17 cellular contexts compared by ENCODE assay signal in genomic region chr16:27113341-27113841, GRCh38. TPM values are rescaled to one million over a fixed set of nuclear protein-coding genes. Genes with fewer than 3 reads are reported as not detected.
DNase-seq lines count a peak whose midpoint lies in the region; ATAC-seq, FAIRE-seq and TF ChIP-seq lines count a peak whose summit lies in the region.
"Had no signal": no experiment of that assay in that cellular context is flagged by ENCODE, and none has a peak within 500 bp of the region (broad histone marks: within the 10 kb centered on the region; RNA-seq: fewer than 3 reads in every experiment).

No MANE protein-coding gene starts in this region.

- TF ChIP-seq POLR2A in H1 (IDR thresholded peaks at IDR 0.05; ENCODE audit: control extremely low read depth in 1 of 2, low read depth in 2 of 2, low read length in 2 of 2) (no peak), esophagus squamous epithelium (IDR thresholded peaks at IDR 0.05) (no peak)

- DNase-seq in GM12865 (ENCODE audit: low read depth) (peak; percentile 51), H1 (ENCODE audit: low read depth in 1 of 2, low spot score in 2 of 2) (no peak), ascending aorta (ENCODE audit: low spot score in 2 of 2) (no peak), esophagus squamous epithelium (lab: John Stamatoyannopoulos, UW) (no peak)
- no peak for DNase-seq in activated T-helper 2 cell treated with anti-CD3 and anti-CD28 coated beads, Interferon-gamma antibody, Interleukin-2, Interleukin-4, amounts not matched to agents 10 μg/mL and 5 μg/mL and 100 μg/mL, durations not matched to agents 14 hours and 24 hours and 36 hours (ENCODE audit: low spot score)
- DNase-seq: activated CD4-positive, alpha-beta T cell treated with anti-CD3 and anti-CD28 coated beads for 4 hours; activated naive CD4-positive, alpha-beta T cell treated with Interleukin-2 at 50 U/mL for 16 hours; AML-193; NCI-H1092; NCI-H526 treated with DMSO at 0.1 percent for 48 hours; SK-N-SH had no signal

- no peak overlapping the region for H2BK120ac ChIP-seq in H1 (replicated peaks; ENCODE audit: low read depth, low read length)

- H3K4me1 Mint-ChIP-seq in activated T-helper 2 cell treated with anti-CD3 and anti-CD28 coated beads, Interferon-gamma antibody, Interleukin-2, Interleukin-4, amounts not matched to agents 10 μg/mL and 5 μg/mL and 100 μg/mL, durations not matched to agents 14 hours and 24 hours and 36 hours (ENCODE audit: low read depth): peaks cover 4% of the 10 kb centered on the region

- H3K36me3 ChIP-seq in H1 (ENCODE audit: control insufficient read depth in 2 of 4, insufficient read depth in 4 of 4, low read length in 3 of 4): no peaks in the 10 kb centered on the region
- no peaks in the 10 kb centered on the region for H3K36me3 ChIP-seq in ascending aorta
- H3K36me3 ChIP-seq in esophagus squamous epithelium: no peaks in the 10 kb centered on the region
- H3K36me3 ChIP-seq: right atrium auricular region, upper lobe of left lung had no signal

- H3K56ac ChIP-seq in H1 (replicated peaks; ENCODE audit: insufficient read length, low read depth, low read length): no peak overlapping the region

- no peaks in the 10 kb centered on the region for H4K20me1 ChIP-seq in H1 (replicated peaks in 1 of 2; ENCODE audit: control insufficient read depth in 1 of 2, insufficient read depth in 2 of 2, low read length in 2 of 2)

- FAIRE-seq in H1 (lab: Jason Lieb, UNC): no peak

- H3K27ac ChIP-seq in H1 (ENCODE audit: low read depth, low read length): no peak overlapping the region
- H3K27ac ChIP-seq in ascending aorta: no peak overlapping the region
- no peak overlapping the region for H3K27ac ChIP-seq in esophagus squamous epithelium
- H3K27ac ChIP-seq: right atrium auricular region, upper lobe of left lung had no signal

- WGBS in H1 (ENCODE audit: extremely low coverage in 1 of 2, insufficient coverage in 1 of 2, insufficient read length in 1 of 2, insufficient replicate concordance in 2 of 2, low coverage in 1 of 2, low lambda C conversion rate in 2 of 2, missing lambda C conversion rate in 1 of 2), 2 experiments: 95% methylated on average over 8 of the region's 8 CpGs; no CpG with 5 or more reads in 1 of the 2 experiments
- 40 to 78% methylated on average over 4 to 6 of the region's 8 CpGs for WGBS in esophagus squamous epithelium, 2 donors

- H3K27me3 Mint-ChIP-seq in activated T-helper 2 cell treated with anti-CD3 and anti-CD28 coated beads, Interferon-gamma antibody, Interleukin-2, Interleukin-4, amounts not matched to agents 10 μg/mL and 5 μg/mL and 100 μg/mL, durations not matched to agents 14 hours and 24 hours and 36 hours (ENCODE audit: low read depth): peaks cover 15% of the 10 kb centered on the region

- H3K4me3 Mint-ChIP-seq in activated T-helper 2 cell treated with anti-CD3 and anti-CD28 coated beads, Interferon-gamma antibody, Interleukin-2, Interleukin-4, amounts not matched to agents 10 μg/mL and 5 μg/mL and 100 μg/mL, durations not matched to agents 14 hours and 24 hours and 36 hours (ENCODE audit: low read depth): no peak overlapping the region

- H3K4me1 ChIP-seq in H1 (replicated peaks in 1 of 4; ENCODE audit: control insufficient read depth in 3 of 4, insufficient read depth in 4 of 4, low read length in 3 of 4): peaks cover 0 to 6% (median 1%) of the 10 kb centered on the region in 4 experiments; a peak in 5 of 7 replicates
- H3K4me1 ChIP-seq in ascending aorta: peaks cover 0 to 3% of the 10 kb centered on the region in 2 donors
- peaks cover 0 to 16% (median 0%) of the 10 kb centered on the region in 3 donors for H3K4me1 ChIP-seq in esophagus squamous epithelium

- H3K9me3 ChIP-seq in H1 (ENCODE audit: insufficient read depth in 2 of 2, low read depth in 1 of 2, low read length in 1 of 2) (0 out of 4 replicates have a peak, but pooled peaks cover 0 to 3% of the 10 kb centered on the region in 2 experiments), ascending aorta (no peaks in the 10 kb centered on the region), esophagus squamous epithelium (no peaks in the 10 kb centered on the region)
- H3K9me3 ChIP-seq: right atrium auricular region, SK-N-SH, upper lobe of left lung had no signal

- H3K18ac ChIP-seq in H1 (ENCODE audit: extremely low read depth, low read length): no peak overlapping the region

- no peak overlapping the region for H2BK15ac ChIP-seq in H1 (ENCODE audit: low read length)

- intact Hi-C loops in ascending aorta (cut with DNase I): no loop called here
- intact Hi-C loops in activated T-helper 2 cell treated with anti-CD3 and anti-CD28 coated beads, Interferon-gamma antibody, Interleukin-2, Interleukin-4, amounts not matched to agents 10 μg/mL and 5 μg/mL and 100 μg/mL, durations not matched to agents 14 hours and 24 hours and 36 hours (cut with micrococcal nuclease): no loop called here
- intact Hi-C loops in esophagus squamous epithelium (cut with DNase I): no loop called here

- H4K91ac ChIP-seq in H1 (replicated peaks; ENCODE audit: insufficient read length, low read length): no peak overlapping the region

- no peak overlapping the region for H3K23ac ChIP-seq in H1 (ENCODE audit: insufficient read length)

- H3K14ac ChIP-seq in H1 (ENCODE audit: insufficient read length): no peak overlapping the region

- no peaks in the 10 kb centered on the region for H3K79me1 ChIP-seq in H1 (ENCODE audit: low read depth, low read length)

- no peak overlapping the region for H2BK20ac ChIP-seq in H1 (ENCODE audit: low read length)

- peaks cover 5% of the 10 kb centered on the region for H3K9me3 Mint-ChIP-seq in activated T-helper 2 cell treated with anti-CD3 and anti-CD28 coated beads, Interferon-gamma antibody, Interleukin-2, Interleukin-4, amounts not matched to agents 10 μg/mL and 5 μg/mL and 100 μg/mL, durations not matched to agents 14 hours and 24 hours and 36 hours

- no peak overlapping the region for H3K4ac ChIP-seq in H1 (replicated peaks; ENCODE audit: insufficient read length, low read depth, low read length)

- no peak overlapping the region for H4K5ac ChIP-seq in H1 (ENCODE audit: insufficient read length, low read depth, low read length)

- ATAC-seq in GM19452 (IDR thresholded peaks at IDR 0.05; ENCODE audit: unreplicated experiment): peak; percentile 68
- ATAC-seq in HG03108 (IDR thresholded peaks at IDR 0.05; ENCODE audit: unreplicated experiment): peak; percentile 73
- no peak for ATAC-seq in HG02642 (IDR thresholded peaks at IDR 0.05; ENCODE audit: poor library complexity, unreplicated experiment)

- 0 out of 2 replicates have a peak overlapping the region, but pooled peaks have one; percentile 59 for H4K8ac ChIP-seq in H1 (ENCODE audit: extremely low read depth, insufficient read depth, low read length)

- H2AK5ac ChIP-seq in H1 (ENCODE audit: low read depth, low read length): no peak overlapping the region

- CTCF ChIA-PET in H1 (lab: Charles Lee; ENCODE audit: partially characterized antibody): interaction anchor here (0.5 to 1.1 kb wide), 2 partner anchors 149 to 259 kb away, joined by 3 read pairs; no protein-coding TSS in a partner anchor

- no peak overlapping the region for H2BK12ac ChIP-seq in H1 (ENCODE audit: low read depth, low read length)

- no peak overlapping the region for H2BK5ac ChIP-seq in H1 (ENCODE audit: low read depth, low read length)

- H3K27me3 ChIP-seq in H1 (replicated peaks in 1 of 4; ENCODE audit: control insufficient read depth in 3 of 4, extremely low read depth in 1 of 4, insufficient read depth in 3 of 4, low read length in 3 of 4): no peaks in the 10 kb centered on the region
- no peaks in the 10 kb centered on the region for H3K27me3 ChIP-seq in ascending aorta
- H3K27me3 ChIP-seq in esophagus squamous epithelium: peaks cover 0 to 6% (median 0%) of the 10 kb centered on the region in 4 donors
- H3K27me3 ChIP-seq: right atrium auricular region, upper lobe of left lung had no signal

- TF ChIP-seq CTCF in GM12865 (IDR thresholded peaks at IDR 0.05; ENCODE audit: insufficient read depth, low read depth, low read length, missing control alignments) (no peak), H1 (IDR thresholded peaks at IDR 0.05; ENCODE audit: control extremely low read depth in 1 of 3, insufficient read depth in 1 of 3, low read depth in 1 of 3, low read length in 3 of 3) (no peak), ascending aorta (IDR thresholded peaks at IDR 0.05) (no peak), esophagus squamous epithelium (IDR thresholded peaks at IDR 0.05) (no peak)

- H3K4me3 ChIP-seq in GM12865 (ENCODE audit: low read depth, low read length) (no peak overlapping the region), H1 (ENCODE audit: extremely low read depth in 1 of 4, insufficient read depth in 2 of 4, low read depth in 3 of 4, low read length in 4 of 4) (no peak overlapping the region), ascending aorta (no peak overlapping the region), esophagus squamous epithelium (no peak overlapping the region)
- H3K4me3 ChIP-seq: right atrium auricular region, upper lobe of left lung had no signal

- H3K79me2 ChIP-seq in H1 (ENCODE audit: control insufficient read depth in 1 of 2, insufficient read depth in 2 of 2, low read length in 2 of 2): no peaks in the 10 kb centered on the region

- H3K36me3 Mint-ChIP-seq in activated T-helper 2 cell treated with anti-CD3 and anti-CD28 coated beads, Interferon-gamma antibody, Interleukin-2, Interleukin-4, amounts not matched to agents 10 μg/mL and 5 μg/mL and 100 μg/mL, durations not matched to agents 14 hours and 24 hours and 36 hours (ENCODE audit: low read depth): no peaks in the 10 kb centered on the region

- H3K23me2 ChIP-seq in H1 (ENCODE audit: low read depth, low read length): peaks cover 3% of the 10 kb centered on the region; the same call in 1 of the 2 replicates

- TF ChIP-seq EP300 in H1 (IDR thresholded peaks at IDR 0.05; ENCODE audit: borderline replicate concordance in 1 of 2, low read depth in 2 of 2, low read length in 2 of 2): no peak

- TF ChIP-seq RAD21 in H1 (IDR thresholded peaks at IDR 0.05 in 1 of 2, conservative IDR thresholded peaks at IDR 0.05 in 1 of 2; ENCODE audit: low read depth in 2 of 2, low read length in 2 of 2): no peak

- no peak overlapping the region for H3K4me2 ChIP-seq in H1 (ENCODE audit: insufficient read depth in 1 of 2, low read depth in 2 of 2, low read length in 2 of 2)
- H3K4me2 ChIP-seq: SK-N-SH had no signal

- no peak overlapping the region for H2AFZ ChIP-seq in H1 (ENCODE audit: low read length)

- no peak overlapping the region for H3K27ac Mint-ChIP-seq in activated T-helper 2 cell treated with anti-CD3 and anti-CD28 coated beads, Interferon-gamma antibody, Interleukin-2, Interleukin-4, amounts not matched to agents 10 μg/mL and 5 μg/mL and 100 μg/mL, durations not matched to agents 14 hours and 24 hours and 36 hours

- POLR2A ChIA-PET in H1 (lab: Charles Lee; ENCODE audit: partially characterized antibody): no interaction called here

- H3K9ac ChIP-seq in H1 (replicated peaks in 1 of 4; ENCODE audit: extremely low read depth in 1 of 4, low read depth in 3 of 4, low read length in 3 of 4): no peak overlapping the region; a peak in 1 of 7 replicates
- H3K9ac ChIP-seq: SK-N-SH had no signal

RNA-seq across cellular contexts. Expression of gene C16orf82, which starts 46.7 kb away (rescaled TPM):
- not detected in 2 replicates for total RNA-seq in H1 (2021; fragmentation: NEBNext Ultra II Directional; extraction: Animal tissue kit (Norgen Biotek cat#: 25700))
- polyA plus RNA-seq in H1 (2011; rRNA removed): not detected in 2 replicates
- not detected for polyA plus RNA-seq in H1 (2011; cell fraction: cytosol; rRNA removed)
- polyA plus RNA-seq in H1 (2011; cell fraction: nucleus; rRNA removed): not detected
- polyA plus RNA-seq in H1 (2012, experiment 1 of 2): not detected in 4 replicates
- polyA plus RNA-seq in H1 (2012, experiment 2 of 2): not detected
- not detected for polyA plus RNA-seq in H1 (2013, experiment 1 of 2)
- polyA plus RNA-seq in H1 (2013, experiment 2 of 2): not detected
- polyA minus RNA-seq in H1 (2011; rRNA and poly(A)+ RNA removed): 0.10 TPM in 1 of 2 replicates, not detected in the other
- not detected for polyA minus RNA-seq in H1 (2011; cell fraction: cytosol; rRNA and poly(A)+ RNA removed)
- not detected for polyA minus RNA-seq in H1 (2011; cell fraction: nucleus; rRNA and poly(A)+ RNA removed)
- not detected for total RNA-seq in ascending aorta
- total RNA-seq in activated T-helper 2 cell treated with anti-CD3 and anti-CD28 coated beads, Interferon-gamma antibody, Interleukin-2, Interleukin-4, amounts not matched to agents 10 μg/mL and 5 μg/mL and 100 μg/mL, durations not matched to agents 14 hours and 24 hours and 36 hours: not detected in 2 replicates
- not detected for total RNA-seq in esophagus squamous epithelium
- total RNA-seq: fibroblast of lung, right atrium auricular region, upper lobe of left lung had no signal
- polyA plus RNA-seq: fibroblast of lung, SK-N-SH had no signal
